13 cellular contexts compared by ENCODE assay signal in the genomic region with DNA sequence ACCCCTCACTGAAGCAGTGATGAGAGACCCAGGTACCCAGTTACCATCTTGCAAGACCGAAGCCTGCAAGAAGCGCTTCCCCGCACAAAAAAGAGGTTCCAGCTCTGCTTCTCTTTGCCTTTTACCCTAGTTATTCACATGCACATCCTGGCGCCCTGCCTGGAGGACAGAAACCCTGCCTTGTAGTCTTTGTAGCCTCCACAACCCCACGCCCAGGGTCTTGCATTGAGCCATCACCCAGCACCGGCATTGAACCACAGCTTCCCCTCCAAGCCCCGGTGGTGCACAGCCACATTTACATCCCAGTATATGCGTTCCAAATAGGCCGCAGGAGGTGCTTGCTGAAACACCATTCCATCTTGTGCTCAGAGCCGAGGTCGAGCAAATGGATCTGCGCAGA.
DNase-seq lines count a peak whose midpoint lies in the region; ATAC-seq and TF ChIP-seq lines count a peak whose summit lies in the region.
"Had no signal": no experiment of that assay in that cellular context is flagged by ENCODE, and none has a peak within 500 bp of the region (broad histone marks: within the 10 kb centered on the region; RNA-seq: fewer than 3 reads in every experiment).

No MANE protein-coding gene starts in this region.

- H3K9me3 ChIP-seq in Loucy (ENCODE audit: insufficient read depth, low read depth, low read length), result no peaks in the 10 kb centered on the region
- no peaks in the 10 kb centered on the region for H3K9me3 ChIP-seq in RWPE2 (ENCODE audit: severe bottlenecking)

- H3F3A ChIP-seq in Loucy (ENCODE audit: low read depth), result no peaks in the 10 kb centered on the region; the same call in 1 of the 2 replicates

- no peaks in the 10 kb centered on the region for H3K79me2 ChIP-seq in Loucy (ENCODE audit: insufficient read depth, low read length)

- H3K4me3 ChIP-seq in Loucy (ENCODE audit: low read length, poor library complexity, severe bottlenecking), result no peak overlapping the region
- H3K4me3 ChIP-seq in RWPE2 (ENCODE audit: severe bottlenecking), result no peak overlapping the region

- H3K36me3 ChIP-seq in Loucy (ENCODE audit: insufficient read depth, low read length), result no peaks in the 10 kb centered on the region
- H3K36me3 ChIP-seq in RWPE2 (ENCODE audit: low read depth), result no peaks in the 10 kb centered on the region

- H3K4me1 ChIP-seq in Loucy (ENCODE audit: insufficient read depth, low read length, poor library complexity, severe bottlenecking) (peaks cover 36% of the 10 kb centered on the region), RWPE2 (ENCODE audit: insufficient read depth, poor library complexity, severe bottlenecking) (no peaks in the 10 kb centered on the region)

- no peaks in the 10 kb centered on the region for H4K20me1 ChIP-seq in Loucy (ENCODE audit: insufficient read depth, low read length, poor library complexity, severe bottlenecking)

- no peaks in the 10 kb centered on the region for H3K9me2 ChIP-seq in Loucy (replicated peaks; ENCODE audit: low read depth, low read length)

- no peak overlapping the region for H3K9ac ChIP-seq in Loucy (ENCODE audit: low read depth, low read length, poor library complexity, severe bottlenecking)

- DNase-seq in DMS 273 (lab: John Stamatoyannopoulos, UW; ENCODE audit: unreplicated experiment), result peak; percentile 21
- no peak for DNase-seq in DMS 273 treated with DMSO at 0.1 percent for 48 hours (lab: John Stamatoyannopoulos, UW)
- peak; percentile 81 for DNase-seq in RWPE2 (ENCODE audit: low spot score)
- DNase-seq in medulla oblongata (ENCODE audit: extremely low spot score), result peak; percentile 13
- no peak for DNase-seq in GM10266 (ENCODE audit: extremely low spot score)
- DNase-seq in hippocampal formation (lab: John Stamatoyannopoulos, UW), result no peak
- DNase-seq in pons (ENCODE audit: low spot score), result no peak
- DNase-seq: CD4-positive, CD25-positive, alpha-beta regulatory T cell; DMS79; HCEC 1CT; HFFc6 had no signal

- H3K27me3 ChIP-seq in Loucy (ENCODE audit: insufficient read depth, low read length, poor library complexity, severe bottlenecking), result peaks cover 4% of the 10 kb centered on the region
- H3K27me3 ChIP-seq in RWPE2 (ENCODE audit: insufficient read depth, poor library complexity, severe bottlenecking), result peaks cover 48% of the 10 kb centered on the region

- no peak overlapping the region for H3K27ac ChIP-seq in RWPE2 (ENCODE audit: poor library complexity, severe bottlenecking)
- H3K27ac ChIP-seq: 22Rv1 had no signal

- H3K4me2 ChIP-seq in Loucy (ENCODE audit: low read depth, low read length, poor library complexity, severe bottlenecking), result peak overlapping the region; percentile 22

- no peak for ATAC-seq in RWPE2 (ENCODE audit: low read depth)

- no peak for TF ChIP-seq CTCF in Loucy (conservative IDR thresholded peaks at IDR 0.05; ENCODE audit: low read length)
- no peak for TF ChIP-seq CTCF in RWPE2 (IDR thresholded peaks at IDR 0.05; ENCODE audit: poor library complexity, severe bottlenecking)
- TF ChIP-seq CTCF in GM10266 (IDR thresholded peaks at IDR 0.05; ENCODE audit: control insufficient read depth, insufficient read depth, low read depth, missing control alignments), result no peak

- no peak overlapping the region for H2AFZ ChIP-seq in Loucy (ENCODE audit: low read length)

Comparison
In these comparisons a context has a peak if more than half of its experiments do, and no peak if none do; other contexts are left out.
1. DNase-seq: peak in DMS 273 (single experiment), RWPE2 (single experiment) and medulla oblongata (single experiment); none in DMS 273 treated with DMSO at 0.1 percent for 48 hours (single experiment), GM10266 (single experiment), hippocampal formation (0 of 2) and pons (single experiment).